16 cellular contexts compared by ENCODE assay signal in genomic region chr4:40506066-40506465, GRCh38.
"Had no signal": no experiment of that assay in that cellular context is flagged by ENCODE, and none has a peak within 500 bp of the region (broad histone marks: within the 10 kb centered on the region; RNA-seq: fewer than 3 reads in every experiment).

No MANE protein-coding gene starts in this region.

- DNase-seq: activated CD4-positive, alpha-beta T cell treated with anti-CD3 and anti-CD28 coated beads for 48 hours; activated naive CD4-positive, alpha-beta T cell treated with anti-CD3 and anti-CD28 coated beads, Interleukin-2, amount 10 ng/mL, durations not matched to agents 7 days and 5 days; cerebellar nuclear complex; effector memory CD8-positive, alpha-beta T cell; foreskin fibroblast; left colon; mucosa of descending colon; natural killer cell; psoas muscle; stimulated activated CD4-positive, alpha-beta T cell treated with anti-CD3 and anti-CD28 coated beads, Interleukin-4, amount 100 ng/mL, for 1 hour; stimulated activated CD8-positive, alpha-beta memory T cell treated with anti-CD3 and anti-CD28 coated beads, Interleukin-4, amount 100 ng/mL, for 48 hours; stimulated activated naive CD8-positive, alpha-beta T cell treated with anti-CD3 and anti-CD28 coated beads, Interleukin-15, Interleukin-2, amounts not matched to agents 100 U/mL and 50 U/mL, for 24 hours had no signal

- H3K9me3 ChIP-seq: esophagus muscularis mucosa, mucosa of descending colon, psoas muscle, suprapubic skin had no signal

- H3K4me1 ChIP-seq: esophagus muscularis mucosa, psoas muscle, suprapubic skin had no signal

- H3K4me3 ChIP-seq: esophagus muscularis mucosa, mucosa of descending colon, psoas muscle, suprapubic skin had no signal

- H3K27me3 ChIP-seq: esophagus muscularis mucosa, suprapubic skin had no signal

- ATAC-seq: activated T-helper 17 cell treated with anti-CD3 and anti-CD28 coated beads, Interleukin-2, amount 50 U/mL, for 72 hours; effector memory CD8-positive, alpha-beta T cell; left colon; mucosa of descending colon; natural killer cell; psoas muscle; stimulated activated naive CD8-positive, alpha-beta T cell treated with anti-CD3 and anti-CD28 coated beads, Interleukin-15, Interleukin-2, amounts not matched to agents 100 U/mL and 50 U/mL, for 24 hours; WTC11 had no signal

- H3K27ac ChIP-seq: esophagus muscularis mucosa, psoas muscle, suprapubic skin had no signal

- H3K36me3 ChIP-seq: esophagus muscularis mucosa, suprapubic skin had no signal
